In the genomic region with DNA sequence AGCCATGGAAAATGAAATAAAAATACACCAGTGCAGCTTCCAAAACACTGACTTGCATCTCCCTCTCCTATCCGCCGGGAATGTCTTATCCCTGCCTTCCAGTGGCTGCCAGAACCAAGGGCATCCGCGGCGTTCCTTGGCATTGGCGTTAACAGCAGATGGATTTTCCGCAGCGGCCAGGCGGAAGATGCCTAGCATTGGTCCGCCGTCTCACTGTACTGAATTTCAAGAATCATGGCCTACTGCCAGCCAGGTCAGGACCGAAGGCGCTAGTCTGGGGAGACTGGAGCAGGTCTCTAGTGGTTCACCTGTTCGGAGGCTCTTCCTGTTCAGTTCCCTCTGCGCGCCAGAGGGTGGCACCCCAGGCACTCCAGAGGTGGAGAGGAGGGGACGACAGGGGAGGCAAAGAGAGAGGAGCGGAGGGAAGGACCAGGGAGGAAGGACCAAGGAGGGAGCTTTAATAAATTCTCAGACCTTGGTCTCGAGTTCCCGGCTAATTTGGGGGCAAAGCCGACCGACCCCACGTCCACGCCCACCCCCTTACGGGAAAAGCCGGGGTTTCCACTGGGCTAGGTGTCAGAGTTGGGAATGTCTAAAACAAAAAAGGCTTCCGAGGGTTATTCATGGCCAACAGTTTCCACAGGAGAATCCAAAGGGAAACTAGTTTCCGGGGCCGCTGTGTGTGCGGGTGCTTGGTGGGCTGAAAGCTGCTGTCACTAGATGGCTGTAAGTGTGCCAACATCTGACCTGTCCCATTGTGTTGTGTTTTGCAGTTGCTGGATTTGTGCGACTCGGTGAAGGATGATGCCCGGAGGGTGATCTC, we compare ENCODE assay signal across 8 cellular contexts. TPM values are rescaled to one million over a fixed set of nuclear protein-coding genes. Genes with fewer than 3 reads are reported as not detected.
A peak's percentile ranks its signal among the peaks of the same experiment; 100 is the strongest.
DNase-seq lines count a peak whose midpoint lies in the region; ATAC-seq and TF ChIP-seq lines count a peak whose summit lies in the region.

No MANE protein-coding gene starts in this region.

- H4K20me1 ChIP-seq in BLaER1, result peaks cover 43% of the 10 kb centered on the region

- no peak overlapping the region for H3K27ac ChIP-seq in BLaER1
- H3K27ac ChIP-seq in HEK293 (ENCODE audit: extremely low read depth, low read depth, low read length), result no peak overlapping the region
- no peak overlapping the region for H3K27ac ChIP-seq in left lung

- POLR2A ChIA-PET in HEK293 (lab: Yijun Ruan, JAX), result interaction anchor here (0.6 kb wide), 1 partner anchor 766 kb away, joined by 3 read pairs; no protein-coding TSS in a partner anchor

- intact Hi-C loops in activated CD4-positive, alpha-beta T cell treated with anti-CD3 and anti-CD28 coated beads, Interleukin-2, amount 10 ng/mL, durations not matched to agents 24 days and 14 days (cut with micrococcal nuclease), result loop anchor here (1.0 to 10.0 kb wide), 11 partner anchors 25 to 588 kb away; a partner anchor contains a TSS
- intact Hi-C loops in dendritic cell treated with granulocyte-macrophage colony-stimulating factor and Interleukin-4, amounts not matched to agents 40 ng/mL and 50 ng/mL, for 4 days (cut with micrococcal nuclease), result loop anchor here (5.0 kb wide), 1 partner anchor 305 kb away; no protein-coding TSS in a partner anchor
- intact Hi-C loops in left lung (cut with DNase I), result no loop called here

- no peak overlapping the region for H3K9ac ChIP-seq in BLaER1

- H3K27ac Mint-ChIP-seq in activated CD4-positive, alpha-beta T cell treated with anti-CD3 and anti-CD28 coated beads, Interleukin-2, amount 10 ng/mL, durations not matched to agents 24 days and 14 days, result peak overlapping the region; percentile 93
- H3K27ac Mint-ChIP-seq in dendritic cell treated with granulocyte-macrophage colony-stimulating factor and Interleukin-4, amounts not matched to agents 40 ng/mL and 50 ng/mL, for 4 days, result peak overlapping the region; percentile 98

- peaks cover 42% of the 10 kb centered on the region for H3K27me3 Mint-ChIP-seq in activated CD4-positive, alpha-beta T cell treated with anti-CD3 and anti-CD28 coated beads, Interleukin-2, amount 10 ng/mL, durations not matched to agents 24 days and 14 days
- peaks cover 55% of the 10 kb centered on the region for H3K27me3 Mint-ChIP-seq in dendritic cell treated with granulocyte-macrophage colony-stimulating factor and Interleukin-4, amounts not matched to agents 40 ng/mL and 50 ng/mL, for 4 days

- H3K27me3 ChIP-seq in BLaER1 (peaks cover 53% of the 10 kb centered on the region), left lung (peaks cover 12 to 79% of the 10 kb centered on the region in 2 donors)

- CTCF ChIA-PET in HEK293 (lab: Yijun Ruan, JAX), result interaction anchor here (0.5 to 1.4 kb wide), 14 partner anchors 8 to 584 kb away, joined by 3 to 9 read pairs (median 3); no protein-coding TSS in a partner anchor

- peaks cover 39% of the 10 kb centered on the region for H3K4me1 Mint-ChIP-seq in activated CD4-positive, alpha-beta T cell treated with anti-CD3 and anti-CD28 coated beads, Interleukin-2, amount 10 ng/mL, durations not matched to agents 24 days and 14 days
- peaks cover 42% of the 10 kb centered on the region for H3K4me1 Mint-ChIP-seq in dendritic cell treated with granulocyte-macrophage colony-stimulating factor and Interleukin-4, amounts not matched to agents 40 ng/mL and 50 ng/mL, for 4 days (ENCODE audit: low read depth)

- H3K36me3 ChIP-seq in BLaER1 (no peaks in the 10 kb centered on the region), HEK293 (ENCODE audit: control insufficient read depth in 2 of 2, insufficient read depth in 1 of 2, low read length in 2 of 2) (no peaks in the 10 kb centered on the region), left lung (no peaks in the 10 kb centered on the region)

- TF ChIP-seq CTCF in HEK293 (tag by site-specific recombination; IDR thresholded peaks at IDR 0.05) (peak; percentile 37; the same call in 1 of the 2 replicates), left lung (IDR thresholded peaks at IDR 0.05) (peak; percentile 67 to 70)

- no peaks in the 10 kb centered on the region for H3K9me3 Mint-ChIP-seq in activated CD4-positive, alpha-beta T cell treated with anti-CD3 and anti-CD28 coated beads, Interleukin-2, amount 10 ng/mL, durations not matched to agents 24 days and 14 days
- H3K9me3 Mint-ChIP-seq in dendritic cell treated with granulocyte-macrophage colony-stimulating factor and Interleukin-4, amounts not matched to agents 40 ng/mL and 50 ng/mL, for 4 days, result no peaks in the 10 kb centered on the region

- peak overlapping the region; percentile 96 for H3K4me3 Mint-ChIP-seq in activated CD4-positive, alpha-beta T cell treated with anti-CD3 and anti-CD28 coated beads, Interleukin-2, amount 10 ng/mL, durations not matched to agents 24 days and 14 days
- H3K4me3 Mint-ChIP-seq in dendritic cell treated with granulocyte-macrophage colony-stimulating factor and Interleukin-4, amounts not matched to agents 40 ng/mL and 50 ng/mL, for 4 days, result peak overlapping the region; percentile 96

- peak overlapping the region; percentile 99 for H3K4me2 ChIP-seq in BLaER1

- H3K4me1 ChIP-seq in BLaER1, result peaks cover 37% of the 10 kb centered on the region
- peaks cover 6% of the 10 kb centered on the region for H3K4me1 ChIP-seq in HEK293 (ENCODE audit: control insufficient read depth, insufficient read depth, low read length)
- H3K4me1 ChIP-seq in left lung, result peaks cover 3 to 45% of the 10 kb centered on the region in 2 donors

- peak overlapping the region; percentile 95 for H3K4me3 ChIP-seq in BLaER1
- H3K4me3 ChIP-seq in HEK293 (ENCODE audit: low read depth, low read length), result peak overlapping the region; percentile 31
- H3K4me3 ChIP-seq in left lung, result peak overlapping the region; percentile 25 to 81

- H3K9me3 ChIP-seq in BLaER1, result no peaks in the 10 kb centered on the region
- no peaks in the 10 kb centered on the region for H3K9me3 ChIP-seq in HEK293 (ENCODE audit: control insufficient read depth, insufficient read depth, low read depth, low read length)
- H3K9me3 ChIP-seq in left lung, result no peaks in the 10 kb centered on the region

- ATAC-seq in left lung, result peak; percentile 33
- no peak for ATAC-seq in GM21360 (IDR thresholded peaks at IDR 0.05; ENCODE audit: unreplicated experiment)

- DNase-seq in NCI-H524 (lab: John Stamatoyannopoulos, UW) (peak; percentile 48 to 78), left lung (peak; percentile 75 to 90)
- DNase-seq in activated CD4-positive, alpha-beta T cell treated with anti-CD3 and anti-CD28 coated beads, Interleukin-2, amount 10 ng/mL, durations not matched to agents 24 days and 14 days, result peak; percentile 91
- DNase-seq in stimulated activated CD4-positive, alpha-beta T cell treated with anti-CD3 and anti-CD28 coated beads, Interleukin-1b, Interleukin-23, amount 100 ng/mL, for 24 hours (ENCODE audit: low read depth in 4 of 4, low spot score in 1 of 4), result peak in 3 of 4 experiments; percentile 28 to 60 (median 45)

- peaks cover 14% of the 10 kb centered on the region for H3K36me3 Mint-ChIP-seq in activated CD4-positive, alpha-beta T cell treated with anti-CD3 and anti-CD28 coated beads, Interleukin-2, amount 10 ng/mL, durations not matched to agents 24 days and 14 days (ENCODE audit: low read depth)
- peaks cover 14% of the 10 kb centered on the region for H3K36me3 Mint-ChIP-seq in dendritic cell treated with granulocyte-macrophage colony-stimulating factor and Interleukin-4, amounts not matched to agents 40 ng/mL and 50 ng/mL, for 4 days (ENCODE audit: low read depth)

TF ChIP-seq in HEK293, 187 proteins besides CTCF, POLR2A, EP300 and RAD21:
- TF ChIP-seq SCRT1 (tag by site-specific recombination; IDR thresholded peaks at IDR 0.05; ENCODE audit: borderline replicate concordance) (0 out of 2 replicates have a peak, but pooled peaks have one; percentile 35), ZNF654 (tag by site-specific recombination; IDR thresholded peaks at IDR 0.05; ENCODE audit: low read depth) (peak; percentile 80)
- TF ChIP-seq, protein P1, sequence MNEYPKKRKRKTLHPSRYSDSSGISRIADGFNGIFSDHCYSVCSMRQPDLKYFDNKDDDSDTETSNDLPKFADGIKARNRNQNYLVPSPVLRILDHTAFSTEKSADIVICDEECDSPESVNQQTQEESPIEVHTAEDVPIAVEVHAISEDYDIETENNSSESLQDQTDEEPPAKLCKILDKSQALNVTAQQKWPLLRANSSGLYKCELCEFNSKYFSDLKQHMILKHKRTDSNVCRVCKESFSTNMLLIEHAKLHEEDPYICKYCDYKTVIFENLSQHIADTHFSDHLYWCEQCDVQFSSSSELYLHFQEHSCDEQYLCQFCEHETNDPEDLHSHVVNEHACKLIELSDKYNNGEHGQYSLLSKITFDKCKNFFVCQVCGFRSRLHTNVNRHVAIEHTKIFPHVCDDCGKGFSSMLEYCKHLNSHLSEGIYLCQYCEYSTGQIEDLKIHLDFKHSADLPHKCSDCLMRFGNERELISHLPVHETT (tag by site-specific recombination; IDR thresholded peaks at IDR 0.05), result no peak
TF ChIP-seq in HEK293: peak in this region for 2.

RNA-seq across cellular contexts. Expression of a gene that starts 3.7 kb away (rescaled TPM):
- total RNA-seq in activated CD4-positive, alpha-beta T cell treated with anti-CD3 and anti-CD28 coated beads, Interleukin-2, amount 10 ng/mL, durations not matched to agents 24 days and 14 days, result 193 and 219 TPM in 2 replicates
- total RNA-seq in left lung, result 10 to 100 TPM; 16.7 to 17.4 TPM

Comparison
In these comparisons a context has a peak if more than half of its experiments do, and no peak if none do; other contexts are left out.
1. H3K4me3 ChIP-seq: peak in every context shown above with its lines; median percentile 95 in BLaER1; 53 in left lung; 31 in HEK293.
2. RNA of a gene that starts 3.7 kb away (total RNA-seq): 193 to 219 TPM in activated CD4-positive, alpha-beta T cell treated with anti-CD3 and anti-CD28 coated beads, Interleukin-2, amount 10 ng/mL, durations not matched to agents 24 days and 14 days; 16.7 to 17.4 TPM in left lung; every median in the first group is over 10 times any median in the second.
3. intact Hi-C loops: an anchor here in activated CD4-positive, alpha-beta T cell treated with anti-CD3 and anti-CD28 coated beads, Interleukin-2, amount 10 ng/mL, durations not matched to agents 24 days and 14 days (1.0 to 10.0 kb wide) and dendritic cell treated with granulocyte-macrophage colony-stimulating factor and Interleukin-4, amounts not matched to agents 40 ng/mL and 50 ng/mL, for 4 days (5.0 kb wide); none called in left lung.
4. Peak in every context shown above with its lines, with median percentiles within 50 percentile points of each other: DNase-seq.